In genomic region chr17:40819528-40820125, GRCh38 we compare ENCODE assay signal across 8 cellular contexts. TPM values are rescaled to one million over a fixed set of nuclear protein-coding genes. Genes with fewer than 3 reads are reported as not detected.
DNase-seq lines count a peak whose midpoint lies in the region; ATAC-seq and TF ChIP-seq lines count a peak whose summit lies in the region.

No MANE protein-coding gene starts in this region.

- H3K4me3 ChIP-seq in GM12864 (ENCODE audit: low read depth, low read length): peak overlapping the region; percentile 50

- TF ChIP-seq CTCF in GM12864 (IDR thresholded peaks at IDR 0.05; ENCODE audit: low read depth, low read length, missing control alignments): no peak
- no peak for TF ChIP-seq CTCF in nephron (IDR thresholded peaks at IDR 0.05; ENCODE audit: unreplicated experiment in 3 of 3)

- ATAC-seq in activated CD4-positive, CD25-positive, alpha-beta regulatory T cell treated with anti-CD3 and anti-CD28 coated beads, Interleukin-2, amount 50 U/mL, for 24 hours: no peak

- peak overlapping the region; percentile 88 to 93 (median 91) for H3K4me3 Mint-ChIP-seq in nephron

- H3K27ac Mint-ChIP-seq in nephron: peak overlapping the region; percentile 96 to 98 (median 97)

- peaks cover 7% of the 10 kb centered on the region for H3K27me3 Mint-ChIP-seq in nephron (ENCODE audit: low read depth)

- no peaks in the 10 kb centered on the region for H3K9me3 Mint-ChIP-seq in nephron

- peaks cover 28% of the 10 kb centered on the region for H3K4me1 Mint-ChIP-seq in nephron

- no peak for TF ChIP-seq POLR2A in erythroblast (IDR thresholded peaks at IDR 0.05; ENCODE audit: low read length)

- DNase-seq in GM12864 (ENCODE audit: low read depth): no peak
- peak; percentile 31 for DNase-seq in RPMI7951 (ENCODE audit: low read depth)
- DNase-seq in erythroblast (lab: John Stamatoyannopoulos, UW): peak; percentile 37 to 48
- DNase-seq in SKM-1 (lab: John Stamatoyannopoulos, UW; ENCODE audit: unreplicated experiment): no peak
- no peak for DNase-seq in effector CD8-positive, alpha-beta T cell (lab: John Stamatoyannopoulos, UW)
- DNase-seq in NCI-H187 treated with DMSO at 0.1 percent for 48 hours (lab: John Stamatoyannopoulos, UW): no peak

- peaks cover 38% of the 10 kb centered on the region for H3K36me3 Mint-ChIP-seq in nephron (ENCODE audit: low read depth)

RNA-seq across cellular contexts. Expression of gene KRT10, which starts 2.8 kb away (rescaled TPM):
- total RNA-seq in RPMI7951 (2014; rRNA removed; shearing (Covaris generic)): 19.7 and 26.7 TPM in 2 replicates

RNA-seq across cellular contexts. Expression of gene KRT28, which starts 19.9 kb away (rescaled TPM):
- not detected in 2 replicates for total RNA-seq in RPMI7951 (2014; rRNA removed; shearing (Covaris generic))

RNA-seq across cellular contexts. Expression of gene KRT27, which starts 37.3 kb away (rescaled TPM):
- not detected in 2 replicates for total RNA-seq in RPMI7951 (2014; rRNA removed; shearing (Covaris generic))

RNA-seq across cellular contexts. Expression of gene KRT12, which starts 47.4 kb away (rescaled TPM):
- total RNA-seq in RPMI7951 (2014; rRNA removed; shearing (Covaris generic)): not detected in 2 replicates

RNA-seq across cellular contexts. Expression of gene KRT26, which starts 47.6 kb away (rescaled TPM):
- total RNA-seq in RPMI7951 (2014; rRNA removed; shearing (Covaris generic)): not detected in 2 replicates

Comparison
In these comparisons a context has a peak if more than half of its experiments do, and no peak if none do; other contexts are left out.
1. DNase-seq: peak in RPMI7951 (single experiment) and erythroblast (2 of 2); none in GM12864 (single experiment), SKM-1 (single experiment), effector CD8-positive, alpha-beta T cell (single experiment) and NCI-H187 treated with DMSO at 0.1 percent for 48 hours (single experiment).